In the genomic region with DNA sequence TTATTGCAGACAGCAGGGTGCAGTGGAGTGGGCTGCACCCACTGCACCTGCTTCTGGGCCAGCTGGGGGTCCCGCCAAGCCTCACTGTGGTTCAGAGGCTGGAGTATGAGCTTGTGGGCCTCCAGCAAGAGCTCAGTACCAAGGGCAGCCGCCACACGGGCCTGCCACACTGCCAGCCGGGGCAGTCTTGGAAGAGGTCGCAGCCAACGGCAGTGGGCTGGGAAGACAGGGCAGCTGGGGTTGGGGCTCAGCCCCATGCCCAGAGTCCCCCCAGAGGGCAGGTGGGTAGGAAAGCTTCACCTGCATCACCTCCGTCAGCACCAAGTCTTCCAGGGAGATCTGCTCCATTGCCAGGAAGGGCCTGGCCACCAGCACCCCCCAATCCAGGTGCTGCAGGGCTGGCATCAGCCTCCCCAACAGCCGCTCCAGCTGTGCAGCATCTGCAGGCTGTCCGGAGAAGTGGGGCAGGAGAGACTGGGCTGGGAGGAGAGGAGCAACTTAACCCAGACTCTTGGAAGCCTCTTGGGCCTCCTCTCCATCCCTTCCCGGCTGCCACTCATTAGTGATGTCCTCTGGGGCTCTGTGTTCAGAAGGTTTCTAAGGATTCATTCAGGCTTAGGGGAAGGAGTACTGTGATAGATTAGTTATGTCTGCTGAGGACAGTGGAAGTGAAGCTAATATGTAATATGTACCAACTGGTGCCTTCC, we compare ENCODE assay signal across 16 cellular contexts. TPM values are rescaled to one million over a fixed set of nuclear protein-coding genes. Genes with fewer than 3 reads are reported as not detected.
DNase-seq lines count a peak whose midpoint lies in the region; ATAC-seq and TF ChIP-seq lines count a peak whose summit lies in the region.
"Had no signal": no experiment of that assay in that cellular context is flagged by ENCODE, and none has a peak within 500 bp of the region (broad histone marks: within the 10 kb centered on the region; RNA-seq: fewer than 3 reads in every experiment).

No MANE protein-coding gene starts in this region.

- H3K27ac Mint-ChIP-seq in activated T-helper 17 cell treated with anti-CD3 and anti-CD28 coated beads, Interleukin-2, amount 50 U/mL, for 72 hours: peak overlapping the region; percentile 56
- peak overlapping the region; percentile 42 for H3K27ac Mint-ChIP-seq in neural progenitor cell

- CTCF ChIA-PET in GM10248 (lab: Yijun Ruan, JAX): interaction anchor here (1.8 kb wide), 1 partner anchor 225 kb away, joined by 5 read pairs; no protein-coding TSS in a partner anchor

- H3K36me3 Mint-ChIP-seq in activated T-helper 17 cell treated with anti-CD3 and anti-CD28 coated beads, Interleukin-2, amount 50 U/mL, for 72 hours (ENCODE audit: low read depth): peaks cover 5% of the 10 kb centered on the region
- no peaks in the 10 kb centered on the region for H3K36me3 Mint-ChIP-seq in neural progenitor cell

- peaks cover 13% of the 10 kb centered on the region for H3K27me3 Mint-ChIP-seq in activated T-helper 17 cell treated with anti-CD3 and anti-CD28 coated beads, Interleukin-2, amount 50 U/mL, for 72 hours
- peaks cover 1% of the 10 kb centered on the region for H3K27me3 Mint-ChIP-seq in neural progenitor cell (ENCODE audit: insufficient read depth, low read depth)

- no peaks in the 10 kb centered on the region for H3K9me3 Mint-ChIP-seq in activated T-helper 17 cell treated with anti-CD3 and anti-CD28 coated beads, Interleukin-2, amount 50 U/mL, for 72 hours
- H3K9me3 Mint-ChIP-seq in neural progenitor cell: no peaks in the 10 kb centered on the region

- H3K4me3 ChIP-seq in neural progenitor cell: no peak overlapping the region
- H3K4me3 ChIP-seq: HAP-1, SJSA1 had no signal

- H3K4me2 ChIP-seq in neural progenitor cell: no peak overlapping the region

- H3K4me1 Mint-ChIP-seq in activated T-helper 17 cell treated with anti-CD3 and anti-CD28 coated beads, Interleukin-2, amount 50 U/mL, for 72 hours: no peaks in the 10 kb centered on the region
- H3K4me1 Mint-ChIP-seq in neural progenitor cell: peaks cover 9% of the 10 kb centered on the region

- H3K4me3 Mint-ChIP-seq in activated T-helper 17 cell treated with anti-CD3 and anti-CD28 coated beads, Interleukin-2, amount 50 U/mL, for 72 hours: no peak overlapping the region
- H3K4me3 Mint-ChIP-seq in neural progenitor cell: no peak overlapping the region

- H3F3A ChIP-seq in neural progenitor cell (ENCODE audit: low read depth): peaks cover 12% of the 10 kb centered on the region

- H3K27ac ChIP-seq in neural progenitor cell: no peak overlapping the region
- H3K27ac ChIP-seq: SJSA1 had no signal

- no peak for ATAC-seq in activated T-helper 17 cell treated with anti-CD3 and anti-CD28 coated beads, Interleukin-2, amount 50 U/mL, for 72 hours (replicated peaks)

- no peaks in the 10 kb centered on the region for H4K20me1 ChIP-seq in neural progenitor cell (ENCODE audit: low read depth)

- H3K36me3 ChIP-seq in neural progenitor cell: no peaks in the 10 kb centered on the region
- H3K36me3 ChIP-seq: HAP-1 had no signal

- H3K4me1 ChIP-seq in neural progenitor cell: peaks cover 9% of the 10 kb centered on the region
- H3K4me1 ChIP-seq: HAP-1 had no signal

- TF ChIP-seq CTCF in GM10248 (IDR thresholded peaks at IDR 0.05; ENCODE audit: control extremely low read depth, extremely low read depth, low read depth, missing control alignments): no peak
- TF ChIP-seq CTCF in neural progenitor cell (IDR thresholded peaks at IDR 0.05): no peak

- no peaks in the 10 kb centered on the region for H3K9me3 ChIP-seq in neural progenitor cell (ENCODE audit: low read depth)
- H3K9me3 ChIP-seq: HAP-1 had no signal

- POLR2A ChIA-PET in GM10248 (lab: Yijun Ruan, JAX): no interaction called here

- no peaks in the 10 kb centered on the region for H3K27me3 ChIP-seq in neural progenitor cell
- H3K27me3 ChIP-seq: SJSA1 had no signal

- H3K79me2 ChIP-seq in neural progenitor cell (ENCODE audit: low read depth): no peaks in the 10 kb centered on the region

- H3K9ac ChIP-seq in neural progenitor cell: no peak overlapping the region

- no peak overlapping the region for H2AFZ ChIP-seq in neural progenitor cell (replicated peaks)

- peak; percentile 18 for DNase-seq in GM10248 (ENCODE audit: extremely low spot score)
- no peak for DNase-seq in neural progenitor cell (ENCODE audit: low spot score)
- DNase-seq in stimulated activated CD4-positive, alpha-beta T cell treated with anti-CD3 and anti-CD28 coated beads, Interleukin-12 subunit alpha, Interleukin-12 subunit beta, amount 100 ng/mL, for 4 hours: no peak
- no peak for DNase-seq in HPDE6-E6E7 (ENCODE audit: extremely low spot score)
- DNase-seq in superior temporal gyrus (ENCODE audit: extremely low spot score): no peak
- DNase-seq: Caco-2, DMS153, KBM-7, NCI-H1436, NCI-H2029, NCI-H748 treated with DMSO at 0.1 percent for 48 hours, SW 1271 had no signal

RNA-seq across cellular contexts. Expression of a gene that starts 1.1 kb away (rescaled TPM):
- not detected for total RNA-seq in activated T-helper 17 cell treated with anti-CD3 and anti-CD28 coated beads, Interleukin-2, amount 50 U/mL, for 72 hours
- not detected in 2 replicates for total RNA-seq in neural progenitor cell (ENCODE audit: low replicate concordance)
- total RNA-seq: NCI-H460, SJSA1 had no signal

RNA-seq across cellular contexts. Expression of a gene that starts 4.7 kb away (rescaled TPM):
- total RNA-seq in activated T-helper 17 cell treated with anti-CD3 and anti-CD28 coated beads, Interleukin-2, amount 50 U/mL, for 72 hours: 10 to 100 TPM; 98.0 to 99.4 TPM
- total RNA-seq in neural progenitor cell (ENCODE audit: low replicate concordance): 35.6 and 52.7 TPM in 2 replicates

RNA-seq across cellular contexts. Expression of a gene that starts 26.4 kb away (rescaled TPM):
- under 1 TPM in 1 of 2 donors, not detected in 1; 0.29 TPM for total RNA-seq in activated T-helper 17 cell treated with anti-CD3 and anti-CD28 coated beads, Interleukin-2, amount 50 U/mL, for 72 hours
- total RNA-seq in neural progenitor cell (ENCODE audit: low replicate concordance): not detected in 2 replicates
- total RNA-seq: NCI-H460 had no signal

RNA-seq across cellular contexts. Expression of a gene that starts 32.1 kb away (rescaled TPM):
- total RNA-seq in activated T-helper 17 cell treated with anti-CD3 and anti-CD28 coated beads, Interleukin-2, amount 50 U/mL, for 72 hours: 100 to 1,000 TPM; 117 to 122 TPM
- total RNA-seq in neural progenitor cell (ENCODE audit: low replicate concordance): 34.5 and 85.3 TPM in 2 replicates

RNA-seq across cellular contexts. Expression of a gene that starts 39.7 kb away (rescaled TPM):
- total RNA-seq in activated T-helper 17 cell treated with anti-CD3 and anti-CD28 coated beads, Interleukin-2, amount 50 U/mL, for 72 hours: 1 to 10 TPM; 2.8 to 4.9 TPM
- not detected in 2 replicates for total RNA-seq in neural progenitor cell (ENCODE audit: low replicate concordance)
